25 cellular contexts compared by ENCODE assay signal in genomic region chr6:42510795-42511194, GRCh38. TPM values are rescaled to one million over a fixed set of nuclear protein-coding genes. Genes with fewer than 3 reads are reported as not detected.
DNase-seq lines count a peak whose midpoint lies in the region; ATAC-seq, FAIRE-seq and TF ChIP-seq lines count a peak whose summit lies in the region.
"Had no signal": no experiment of that assay in that cellular context is flagged by ENCODE, and none has a peak within 500 bp of the region (broad histone marks: within the 10 kb centered on the region; RNA-seq: fewer than 3 reads in every experiment).

No MANE protein-coding gene starts in this region.

- intact Hi-C loops in GM12878 (cut with micrococcal nuclease; ENCODE audit: unreplicated experiment) = no loop called here

- H2AFZ ChIP-seq in MM.1S (ENCODE audit: low read length) = 0 out of 2 replicates have a peak overlapping the region, but pooled peaks have one; percentile 15
- peak overlapping the region; percentile 56 for H2AFZ ChIP-seq in GM12878 (ENCODE audit: control insufficient read depth, low read depth, low read length)

- H3K79me2 ChIP-seq in MM.1S (ENCODE audit: low read length) (no peaks in the 10 kb centered on the region), GM12878 (ENCODE audit: control insufficient read depth, insufficient read depth, low read length) (no peaks in the 10 kb centered on the region)

- H3K36me3 ChIP-seq in MM.1S (replicated peaks; ENCODE audit: insufficient read depth, low read length) (no peaks in the 10 kb centered on the region), GM12878 (ENCODE audit: control insufficient read depth in 2 of 2, insufficient read depth in 2 of 2, low read length in 1 of 2) (no peaks in the 10 kb centered on the region), kidney epithelial cell (ENCODE audit: control insufficient read depth, insufficient read depth, low read length) (no peaks in the 10 kb centered on the region), upper lobe of left lung (no peaks in the 10 kb centered on the region), small intestine (ENCODE audit: control insufficient read depth in 2 of 2, insufficient read depth in 2 of 2, low read length in 2 of 2) (no peaks in the 10 kb centered on the region)
- H3K36me3 ChIP-seq: BE2C, Peyer's patch had no signal

- no TSS peak for BruUV-seq in GM12878 (replicated peaks; lab: Mats Ljungman, UMichigan)

- SMC1A ChIA-PET in GM12878 (lab: Charles Lee; ENCODE audit: uncharacterized antibody, unreplicated experiment) = interaction anchor here (0.6 to 5.5 kb wide), 10 partner anchors 8 to 144 kb away, joined by 3 to 60 read pairs (median 4); no protein-coding TSS in a partner anchor

- H3K9ac ChIP-seq in MM.1S (ENCODE audit: low read length) (no peak overlapping the region), GM12878 (ENCODE audit: control insufficient read depth, insufficient read depth, low read length) (no peak overlapping the region)

- H4K20me1 ChIP-seq in MM.1S (ENCODE audit: insufficient read depth, low read length) (no peaks in the 10 kb centered on the region), GM12878 (ENCODE audit: control insufficient read depth, insufficient read depth) (no peaks in the 10 kb centered on the region)

- CTCF ChIA-PET in GM12878 (lab: Yijun Ruan, JAX) = interaction anchor here (0.7 to 5.9 kb wide), 19 partner anchors 10 to 144 kb away, joined by 3 to 78 read pairs (median 4); partner anchors contain the start of gene UBR2

- RAD21 ChIA-PET in GM12878 (lab: Charles Lee; ENCODE audit: unreplicated experiment) = interaction anchor here (0.8 to 5.2 kb wide), 9 partner anchors 10 to 267 kb away, joined by 3 to 47 read pairs (median 9); no protein-coding TSS in a partner anchor

- H3F3A ChIP-seq in MM.1S (ENCODE audit: insufficient read depth, low read length) = no peaks in the 10 kb centered on the region

- H3K9me3 ChIP-seq in MM.1S (replicated peaks; ENCODE audit: insufficient read depth, low read length) (no peaks in the 10 kb centered on the region), GM12878 (replicated peaks; ENCODE audit: control insufficient read depth, insufficient read depth, low read length) (no peaks in the 10 kb centered on the region), upper lobe of left lung (no peaks in the 10 kb centered on the region), small intestine (ENCODE audit: control insufficient read depth, low read depth) (no peaks in the 10 kb centered on the region)
- H3K9me3 ChIP-seq: BE2C, Peyer's patch had no signal

- 77% methylated on average over 2 of the region's 2 CpGs for WGBS in GM12878 (ENCODE audit: insufficient coverage, insufficient replicate concordance, low lambda C conversion rate, missing lambda C conversion rate)
- WGBS in upper lobe of left lung, 2 donors = 85 to 90% methylated on average over 2 of the region's 2 CpGs
- WGBS in small intestine, 3 donors = 89 to 93% (median 90%) methylated on average over 2 of the region's 2 CpGs

- ATAC-seq in GM12878 (no peak), upper lobe of left lung (ENCODE audit: low FRiP score in 2 of 2) (no peak)
- ATAC-seq: HepG2, T-cell had no signal

- POLR2A ChIA-PET in GM12878 (lab: Charles Lee) = interaction anchor here (1.6 to 2.9 kb wide), 2 partner anchors 8 to 10 kb away, joined by 3 to 20 read pairs; no protein-coding TSS in a partner anchor

- H3K4me2 ChIP-seq in MM.1S (ENCODE audit: low read depth, low read length) = no peak overlapping the region
- H3K4me2 ChIP-seq in GM12878 (ENCODE audit: control insufficient read depth, insufficient read depth) = no peak overlapping the region

- TF ChIP-seq CTCF in GM12873 (IDR thresholded peaks at IDR 0.05; ENCODE audit: insufficient read depth, low read depth, low read length, missing control alignments) = peak; percentile 33
- TF ChIP-seq CTCF in MM.1S (IDR thresholded peaks at IDR 0.05; ENCODE audit: low read length) = no peak
- TF ChIP-seq CTCF in GM12878 (IDR thresholded peaks at IDR 0.05 in 2 of 3, conservative IDR thresholded peaks at IDR 0.05 in 1 of 3; ENCODE audit: control insufficient read depth in 2 of 3, extremely low read depth in 1 of 3, insufficient read depth in 1 of 3, low read depth in 3 of 3, low read length in 3 of 3) = peak; percentile 16 to 24 (median 21); a peak in 3 of 6 replicates
- TF ChIP-seq CTCF in kidney epithelial cell (IDR thresholded peaks at IDR 0.05; ENCODE audit: insufficient read depth, low read length, poor library complexity, severe bottlenecking) = peak; percentile 4
- TF ChIP-seq CTCF in upper lobe of left lung (IDR thresholded peaks at IDR 0.05) = no peak

- no peaks in the 10 kb centered on the region for H3K9me2 ChIP-seq in MM.1S (replicated peaks; ENCODE audit: insufficient read depth, low read length)

- no peak for TF ChIP-seq RAD21 in GM12878 (IDR thresholded peaks at IDR 0.05; ENCODE audit: insufficient read depth, low read depth, low read length)

- TF ChIP-seq POLR2A in GM12878 (IDR thresholded peaks at IDR 0.05; ENCODE audit: low read depth, low read length) (no peak), upper lobe of left lung (IDR thresholded peaks at IDR 0.05) (no peak)

- no peak for TF ChIP-seq EP300 in GM12878 (IDR thresholded peaks at IDR 0.05; ENCODE audit: borderline replicate concordance in 1 of 2, control insufficient read depth in 1 of 2, low read depth in 2 of 2, low read length in 2 of 2)
- TF ChIP-seq EP300 in upper lobe of left lung (IDR thresholded peaks at IDR 0.05) = no peak

- FAIRE-seq in GM12878 (lab: Jason Lieb, UNC) = no peak
- no peak for FAIRE-seq in small intestine (lab: Jason Lieb, UNC)
- FAIRE-seq: GM19239, HepG2 had no signal

- no peaks in the 10 kb centered on the region for H3K4me1 ChIP-seq in MM.1S (ENCODE audit: low read length)
- peaks cover 30% of the 10 kb centered on the region for H3K4me1 ChIP-seq in GM12878 (ENCODE audit: control insufficient read depth, insufficient read depth, low read length)
- H3K4me1 ChIP-seq in upper lobe of left lung = no peaks in the 10 kb centered on the region
- H3K4me1 ChIP-seq in small intestine (ENCODE audit: control insufficient read depth in 2 of 2, insufficient read depth in 1 of 2, low read depth in 1 of 2, low read length in 1 of 2) = no peaks in the 10 kb centered on the region
- H3K4me1 ChIP-seq: Peyer's patch had no signal

- no peaks in the 10 kb centered on the region for H3K27me3 ChIP-seq in MM.1S (replicated peaks; ENCODE audit: insufficient read depth, low read length)
- no peaks in the 10 kb centered on the region for H3K27me3 ChIP-seq in GM12878 (replicated peaks in 1 of 2; ENCODE audit: control insufficient read depth in 2 of 2, insufficient read depth in 2 of 2, low read length in 1 of 2)
- H3K27me3 ChIP-seq in kidney epithelial cell (ENCODE audit: control insufficient read depth, insufficient read depth, low read length) = no peaks in the 10 kb centered on the region
- H3K27me3 ChIP-seq in upper lobe of left lung = no peaks in the 10 kb centered on the region
- no peaks in the 10 kb centered on the region for H3K27me3 ChIP-seq in small intestine (ENCODE audit: control insufficient read depth in 2 of 2, insufficient read depth in 2 of 2, low read length in 2 of 2)
- H3K27me3 ChIP-seq: BE2C, Peyer's patch had no signal

- H3K27ac ChIP-seq in MM.1S (ENCODE audit: low read length) (no peak overlapping the region), GM12878 (ENCODE audit: control insufficient read depth, insufficient read depth) (no peak overlapping the region), upper lobe of left lung (no peak overlapping the region), small intestine (ENCODE audit: low read depth in 1 of 2, low read length in 1 of 2) (no peak overlapping the region)
- H3K27ac ChIP-seq: Peyer's patch, SK-N-MC had no signal

- in situ Hi-C loops in GM12878 (cut with MboI) = no loop called here

- no peak overlapping the region for H3K4me3 ChIP-seq in MM.1S (ENCODE audit: low read length)
- no peak overlapping the region for H3K4me3 ChIP-seq in GM12878
- no peak overlapping the region for H3K4me3 ChIP-seq in kidney epithelial cell (ENCODE audit: low read depth, low read length)
- no peak overlapping the region for H3K4me3 ChIP-seq in upper lobe of left lung
- H3K4me3 ChIP-seq in small intestine (ENCODE audit: low read depth in 1 of 2, low read length in 2 of 2) = no peak overlapping the region
- H3K4me3 ChIP-seq: Peyer's patch, SK-N-MC had no signal

- DNase-seq in MM.1S = no peak
- DNase-seq in GM12878 (ENCODE audit: low read depth, low spot score) = no peak
- no peak for DNase-seq in kidney epithelial cell (ENCODE audit: low read depth)
- DNase-seq in T-helper 1 cell = no peak
- no peak for DNase-seq in NCI-H1105 (lab: John Stamatoyannopoulos, UW)
- DNase-seq in upper lobe of left lung = no peak
- DNase-seq in small intestine = no peak
- DNase-seq: BE2C; CD4-positive, alpha-beta T cell; DMS53; H7; NCI-H1417; NCI-H187 treated with DMSO at 0.1 percent for 48 hours; NCI-H2171; NCI-H446; NCI-H69; NK-92 treated with Interleukin-12 subunit alpha and Interleukin-12 subunit beta, amount 100 ng/mL, for 24 hours; Peyer's patch; Right ventricle myocardium superior; T-cell; T1000 had no signal

RNA-seq across cellular contexts. Expression of gene UBR2, which starts 53.0 kb away (rescaled TPM):
- 83.3 and 89.2 TPM in 2 replicates for total RNA-seq in GM12878 (2013; cell fraction: nucleolus; rRNA removed)
- total RNA-seq in GM12878 (2014; rRNA removed) = 12.3 and 16.2 TPM in 2 replicates
- 14.1 and 14.9 TPM in 2 replicates for total RNA-seq in GM12878 (2014; rRNA removed; fragmentation: Illumina TruSeq; extraction: Trizol)
- 14.2 and 14.3 TPM in 2 replicates for total RNA-seq in GM12878 (2021)
- polyA plus RNA-seq in GM12878 (2011; ENCODE audit: low read depth) = 7.4 TPM
- 18.4 and 24.9 TPM in 2 replicates for polyA plus RNA-seq in GM12878 (2011; rRNA removed)
- polyA plus RNA-seq in GM12878 (2011; cell fraction: cytosol; rRNA removed) = 7.3 and 8.6 TPM in 2 replicates
- 19.8 and 20.7 TPM in 2 replicates for polyA plus RNA-seq in GM12878 (2011; cell fraction: nucleus; rRNA removed)
- polyA plus RNA-seq in GM12878 (2012) = 8.6 and 11.7 TPM in 2 replicates
- polyA plus RNA-seq in GM12878 (2014; fragmentation: Illumina TruSeq; extraction: Trizol) = 10.6 and 14.1 TPM in 2 replicates
- polyA plus RNA-seq in GM12878 (2014; fragmentation: Nextera tagmentation; extraction: Ambion mirVana) = 1 to 10 TPM; 2.3 to 5.9 TPM
- polyA plus RNA-seq in GM12878 (2014; rRNA removed) = 7.2 and 8.7 TPM in 2 replicates
- polyA plus RNA-seq in GM12878 (2016; fragmentation: Nextera tagmentation; extraction: Ambion mirVana) = 1 to 10 TPM; 8.0 to 8.2 TPM
- 21.7 and 32.4 TPM in 2 replicates for polyA minus RNA-seq in GM12878 (2011; rRNA and poly(A)+ RNA removed)
- polyA minus RNA-seq in GM12878 (2011; cell fraction: cytosol; rRNA and poly(A)+ RNA removed) = 6.9 and 8.4 TPM in 2 replicates
- 12.6 and 18.4 TPM in 2 replicates for polyA minus RNA-seq in GM12878 (2011; cell fraction: nucleus; rRNA and poly(A)+ RNA removed)
- total RNA-seq in kidney epithelial cell = 13.1 and 14.4 TPM in 2 replicates
- total RNA-seq in upper lobe of left lung = 10 to 100 TPM; 20.3 to 44.3 (median 32.8) TPM
- 10 to 100 TPM in 2 of 3 donors, 1 to 10 TPM in 1; 9.0 to 15.2 (median 10.8) TPM for polyA plus RNA-seq in small intestine

RNA-seq across cellular contexts. Expression of gene TRERF1, which starts 59.1 kb away (rescaled TPM):
- 18.5 and 22.0 TPM in 2 replicates for total RNA-seq in GM12878 (2013; cell fraction: nucleolus; rRNA removed)
- 10.1 and 10.7 TPM in 2 replicates for total RNA-seq in GM12878 (2014; rRNA removed)
- 7.5 and 7.9 TPM in 2 replicates for total RNA-seq in GM12878 (2014; rRNA removed; fragmentation: Illumina TruSeq; extraction: Trizol)
- 19.4 and 19.5 TPM in 2 replicates for total RNA-seq in GM12878 (2021)
- 3.9 TPM for polyA plus RNA-seq in GM12878 (2011; ENCODE audit: low read depth)
- 1.9 and 2.3 TPM in 2 replicates for polyA plus RNA-seq in GM12878 (2011; rRNA removed)
- polyA plus RNA-seq in GM12878 (2011; cell fraction: cytosol; rRNA removed) = 1.9 and 2.1 TPM in 2 replicates
- 5.0 and 6.6 TPM in 2 replicates for polyA plus RNA-seq in GM12878 (2011; cell fraction: nucleus; rRNA removed)
- polyA plus RNA-seq in GM12878 (2012) = 6.3 and 7.2 TPM in 2 replicates
- 12.7 and 13.6 TPM in 2 replicates for polyA plus RNA-seq in GM12878 (2014; fragmentation: Illumina TruSeq; extraction: Trizol)
- polyA plus RNA-seq in GM12878 (2014; fragmentation: Nextera tagmentation; extraction: Ambion mirVana) = 1 to 10 TPM; 2.2 to 2.6 TPM
- 11.7 and 15.0 TPM in 2 replicates for polyA plus RNA-seq in GM12878 (2014; rRNA removed)
- 1 to 10 TPM; 5.5 to 6.6 TPM for polyA plus RNA-seq in GM12878 (2016; fragmentation: Nextera tagmentation; extraction: Ambion mirVana)
- 2.2 and 3.4 TPM in 2 replicates for polyA minus RNA-seq in GM12878 (2011; rRNA and poly(A)+ RNA removed)
- 1.7 and 2.7 TPM in 2 replicates for polyA minus RNA-seq in GM12878 (2011; cell fraction: cytosol; rRNA and poly(A)+ RNA removed)
- polyA minus RNA-seq in GM12878 (2011; cell fraction: nucleus; rRNA and poly(A)+ RNA removed) = 1.3 and 2.6 TPM in 2 replicates
- 0.75 and 1.4 TPM in 2 replicates for total RNA-seq in kidney epithelial cell
- 1 to 10 TPM; 2.0 to 7.3 (median 5.4) TPM for total RNA-seq in upper lobe of left lung
- polyA plus RNA-seq in small intestine = 1 to 10 TPM in 2 of 3 donors, under 1 TPM in 1; 0.22 to 3.5 (median 1.1) TPM
- polyA plus RNA-seq: HepG2 had no signal

Comparison
In these comparisons a context has a peak if more than half of its experiments do, and no peak if none do; other contexts are left out.
1. CTCF ChIP-seq: peak in GM12873 (single experiment), GM12878 (3 of 3) and kidney epithelial cell (single experiment); none in MM.1S (single experiment) and upper lobe of left lung (0 of 6).